15 cellular contexts compared by ENCODE assay signal in genomic region chr1:116472431-116472961, GRCh38.
DNase-seq lines count a peak whose midpoint lies in the region; ATAC-seq, FAIRE-seq and TF ChIP-seq lines count a peak whose summit lies in the region.
"Had no signal": no experiment of that assay in that cellular context is flagged by ENCODE, and none has a peak within 500 bp of the region (broad histone marks: within the 10 kb centered on the region; RNA-seq: fewer than 3 reads in every experiment).

No MANE protein-coding gene starts in this region.

- H3K4me1 ChIP-seq in endothelial cell of umbilical vein (ENCODE audit: control insufficient read depth, extremely low read depth, insufficient read depth, low read length), result no peaks in the 10 kb centered on the region

- CTCF ChIA-PET in HEK293T (lab: Yijun Ruan, JAX) (interaction anchor here (2.6 kb wide), 1 partner anchor 13 kb away, joined by 14 read pairs; no protein-coding TSS in a partner anchor), endothelial cell of umbilical vein (lab: Charles Lee) (interaction anchor here (0.9 to 5.2 kb wide), 4 partner anchors 13 to 333 kb away, joined by 3 to 38 read pairs (median 4); no protein-coding TSS in a partner anchor), MCF 10A (lab: Yijun Ruan, JAX) (interaction anchor here (0.6 to 2.7 kb wide), 4 partner anchors 12 to 333 kb away, joined by 3 to 22 read pairs (median 7); no protein-coding TSS in a partner anchor)

- H3K27ac Mint-ChIP-seq in MCF 10A (ENCODE audit: low read depth, unreplicated experiment) (no peak overlapping the region), nephron progenitor cell (no peak overlapping the region)
- H3K27ac Mint-ChIP-seq: activated CD4-positive, alpha-beta memory T cell treated with anti-CD3 and anti-CD28 coated beads, Interleukin-2, amount 10 ng/mL, durations not matched to agents 7 days and 5 days; activated naive CD8-positive, alpha-beta T cell had no signal

- H3K36me3 ChIP-seq in endothelial cell of umbilical vein (ENCODE audit: control insufficient read depth in 2 of 2, extremely low read depth in 1 of 2, insufficient read depth in 2 of 2, low read length in 2 of 2), result no peaks in the 10 kb centered on the region

- H3K27ac ChIP-seq in endothelial cell of umbilical vein (ENCODE audit: insufficient read depth, low read depth, low read length), result no peak overlapping the region

- no peak overlapping the region for H3K9ac ChIP-seq in endothelial cell of umbilical vein (replicated peaks; ENCODE audit: extremely low read depth, insufficient read depth, low read length)

- peak; percentile 27 for DNase-seq in HEK293T (ENCODE audit: extremely low spot score)
- DNase-seq in NCI-H446 (lab: John Stamatoyannopoulos, UW), result peak; percentile 18 to 45
- DNase-seq in endothelial cell of umbilical vein (ENCODE audit: low read depth, low spot score), result peak; percentile 55
- peak; percentile 98 for DNase-seq in renal cortical epithelial cell (ENCODE audit: low read depth)
- DNase-seq in germinal center (ENCODE audit: low spot score), result no peak
- DNase-seq in MCF 10A (ENCODE audit: unreplicated experiment), result no peak
- DNase-seq in nephron progenitor cell, result no peak
- DNase-seq: activated CD4-positive, alpha-beta memory T cell treated with anti-CD3 and anti-CD28 coated beads, Interleukin-2, amount 10 ng/mL, durations not matched to agents 7 days and 5 days; DND-41; NCI-H524 treated with DMSO at 0.1 percent for 48 hours; occipital lobe; SW 1271 had no signal

- BruUV-seq in endothelial cell of umbilical vein (replicated peaks; lab: Mats Ljungman, UMichigan), result no TSS peak
- no TSS peak for BruUV-seq in MCF 10A (replicated peaks; lab: Mats Ljungman, UMichigan)

- H3K79me2 ChIP-seq in endothelial cell of umbilical vein (ENCODE audit: control insufficient read depth, insufficient read depth, low read length), result no peaks in the 10 kb centered on the region

- intact Hi-C loops in endothelial cell of umbilical vein (cut with micrococcal nuclease) (no loop called here), MCF 10A (cut with micrococcal nuclease) (no loop called here)

- H2AFZ ChIP-seq in endothelial cell of umbilical vein (ENCODE audit: low read depth, low read length), result no peak overlapping the region

- TF ChIP-seq POLR2A in endothelial cell of umbilical vein (IDR thresholded peaks at IDR 0.05; ENCODE audit: low read depth, low read length), result no peak

- dilution Hi-C loops in endothelial cell of umbilical vein (cut with MboI; ENCODE audit: extremely low pct_ligation_motif_present, low sequenced_read_pairs), result no loop called here

- H3K4me1 Mint-ChIP-seq in MCF 10A (ENCODE audit: insufficient read depth, unreplicated experiment) (no peaks in the 10 kb centered on the region), nephron progenitor cell (peaks cover 17% of the 10 kb centered on the region)
- H3K4me1 Mint-ChIP-seq: activated CD4-positive, alpha-beta memory T cell treated with anti-CD3 and anti-CD28 coated beads, Interleukin-2, amount 10 ng/mL, durations not matched to agents 7 days and 5 days had no signal

- H3K9me3 Mint-ChIP-seq in MCF 10A (ENCODE audit: unreplicated experiment) (no peaks in the 10 kb centered on the region), nephron progenitor cell (no peaks in the 10 kb centered on the region)
- H3K9me3 Mint-ChIP-seq: activated CD4-positive, alpha-beta memory T cell treated with anti-CD3 and anti-CD28 coated beads, Interleukin-2, amount 10 ng/mL, durations not matched to agents 7 days and 5 days had no signal

- no peaks in the 10 kb centered on the region for H4K20me1 ChIP-seq in endothelial cell of umbilical vein (replicated peaks; ENCODE audit: control insufficient read depth, extremely low read depth, insufficient read depth, low read length)

- POLR2A ChIA-PET in HEK293T (lab: Yijun Ruan, JAX) (interaction anchor here (1.0 kb wide), 1 partner anchor 100 kb away, joined by 3 read pairs; the partner anchor contains the start of gene ATP1A1), endothelial cell of umbilical vein (lab: Charles Lee) (no interaction called here), MCF 10A (lab: Yijun Ruan, JAX) (interaction anchor here (0.7 to 1.1 kb wide), 2 partner anchors 10 to 322 kb away, joined by 3 read pairs; no protein-coding TSS in a partner anchor)

- no peaks in the 10 kb centered on the region for H3K27me3 ChIP-seq in endothelial cell of umbilical vein (ENCODE audit: control insufficient read depth in 2 of 2, insufficient read depth in 2 of 2, low read length in 2 of 2)

- no peaks in the 10 kb centered on the region for H3K9me3 ChIP-seq in endothelial cell of umbilical vein (replicated peaks; ENCODE audit: control insufficient read depth, insufficient read depth, low read length)

- TF ChIP-seq CTCF in endothelial cell of umbilical vein (IDR thresholded peaks at IDR 0.05; ENCODE audit: extremely low read depth in 1 of 2, insufficient read depth in 1 of 2, low read depth in 1 of 2, low read length in 2 of 2) (no peak), MCF 10A (IDR thresholded peaks at IDR 0.05; ENCODE audit: unreplicated experiment) (no peak), nephron progenitor cell (IDR thresholded peaks at IDR 0.05) (no peak)

- H3K4me2 ChIP-seq in endothelial cell of umbilical vein (ENCODE audit: insufficient read depth, low read length), result no peak overlapping the region

- no peaks in the 10 kb centered on the region for H3K36me3 Mint-ChIP-seq in MCF 10A (ENCODE audit: insufficient read depth, unreplicated experiment)
- H3K36me3 Mint-ChIP-seq in nephron progenitor cell (ENCODE audit: low read depth), result no peaks in the 10 kb centered on the region
- H3K36me3 Mint-ChIP-seq: activated naive CD8-positive, alpha-beta T cell had no signal

- no peak overlapping the region for H3K4me3 ChIP-seq in endothelial cell of umbilical vein (replicated peaks in 1 of 3; ENCODE audit: insufficient read depth in 1 of 3, low read depth in 1 of 3, low read length in 3 of 3)

- ATAC-seq in HG02970 (IDR thresholded peaks at IDR 0.05; ENCODE audit: low FRiP score, unreplicated experiment), result no peak

- H3K27me3 Mint-ChIP-seq in MCF 10A (ENCODE audit: insufficient read depth, unreplicated experiment) (no peaks in the 10 kb centered on the region), nephron progenitor cell (ENCODE audit: low read depth, poor library complexity) (peaks cover 2% of the 10 kb centered on the region)
- H3K27me3 Mint-ChIP-seq: activated CD4-positive, alpha-beta memory T cell treated with anti-CD3 and anti-CD28 coated beads, Interleukin-2, amount 10 ng/mL, durations not matched to agents 7 days and 5 days had no signal

- no peak overlapping the region for H3K4me3 Mint-ChIP-seq in MCF 10A (ENCODE audit: unreplicated experiment)
- no peak overlapping the region for H3K4me3 Mint-ChIP-seq in nephron progenitor cell
- H3K4me3 Mint-ChIP-seq: activated CD4-positive, alpha-beta memory T cell treated with anti-CD3 and anti-CD28 coated beads, Interleukin-2, amount 10 ng/mL, durations not matched to agents 7 days and 5 days; activated naive CD8-positive, alpha-beta T cell had no signal

- no peaks in the 10 kb centered on the region for H3K9me1 ChIP-seq in endothelial cell of umbilical vein (replicated peaks; ENCODE audit: control insufficient read depth, extremely low read depth, insufficient read depth, low read length)

- FAIRE-seq in endothelial cell of umbilical vein (lab: Jason Lieb, UNC), result no peak
- FAIRE-seq: endometrium had no signal

TF ChIP-seq in HEK293T, 16 proteins besides CTCF, POLR2A, EP300 and RAD21:
- TF ChIP-seq SUZ12 (IDR thresholded peaks at IDR 0.05) (no peak), CTBP1 (IDR thresholded peaks at IDR 0.05; ENCODE audit: borderline replicate concordance) (peak; percentile 42; the same call in 1 of the 2 replicates)

TF ChIP-seq in endothelial cell of umbilical vein, 7 proteins besides CTCF, POLR2A, EP300 and RAD21:
- TF ChIP-seq GATA2 (IDR thresholded peaks at IDR 0.05; ENCODE audit: insufficient read depth, insufficient read length, low read depth, low read length) (no peak), FOS (IDR thresholded peaks at IDR 0.05; ENCODE audit: borderline replicate concordance, insufficient read depth, low read length) (no peak), JUN (IDR thresholded peaks at IDR 0.05; ENCODE audit: borderline replicate concordance, insufficient read depth, insufficient read length, low read depth) (no peak), POLR2AphosphoS5 (IDR thresholded peaks at IDR 0.05; ENCODE audit: insufficient read depth, low read depth, low read length) (no peak), EZH2 (IDR thresholded peaks at IDR 0.05; ENCODE audit: borderline replicate concordance, low read depth, low read length, severe bottlenecking) (no peak), MYC (IDR thresholded peaks at IDR 0.05; ENCODE audit: low read depth, low read length) (no peak)
- TF ChIP-seq, protein P1, sequence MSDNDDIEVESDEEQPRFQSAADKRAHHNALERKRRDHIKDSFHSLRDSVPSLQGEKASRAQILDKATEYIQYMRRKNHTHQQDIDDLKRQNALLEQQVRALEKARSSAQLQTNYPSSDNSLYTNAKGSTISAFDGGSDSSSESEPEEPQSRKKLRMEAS (IDR thresholded peaks at IDR 0.05; ENCODE audit: insufficient read depth, insufficient read length), result no peak
TF ChIP-seq in endothelial cell of umbilical vein: peak in this region for 0.

Comparison
In these comparisons a context has a peak if more than half of its experiments do, and no peak if none do; other contexts are left out.
1. DNase-seq: peak in HEK293T (single experiment), NCI-H446 (2 of 2), endothelial cell of umbilical vein (single experiment) and renal cortical epithelial cell (single experiment); none in germinal center (single experiment), MCF 10A (single experiment) and nephron progenitor cell (single experiment).